Comparison of ENCODE assay signal across 9 cellular contexts in genomic region chr19:30784850-30785459, GRCh38.
DNase-seq lines count a peak whose midpoint lies in the region; ATAC-seq and TF ChIP-seq lines count a peak whose summit lies in the region.
"Had no signal": no experiment of that assay in that cellular context is flagged by ENCODE, and none has a peak within 500 bp of the region (broad histone marks: within the 10 kb centered on the region; RNA-seq: fewer than 3 reads in every experiment).

No MANE protein-coding gene starts in this region.

- peaks cover 4% of the 10 kb centered on the region for H3K4me1 Mint-ChIP-seq in mesothelial cell of epicardium

- no peak overlapping the region for H3K27ac Mint-ChIP-seq in mesothelial cell of epicardium
- H3K27ac Mint-ChIP-seq: T-helper 1 cell treated with Interleukin-12 subunit alpha and Interleukin-12 subunit beta and Interleukin-4 antibody, amounts not matched to agents 30 μg/mL and 1 μg/mL, for 36 hours had no signal

- H3K4me3 Mint-ChIP-seq in mesothelial cell of epicardium = no peak overlapping the region
- H3K4me3 Mint-ChIP-seq: T-helper 1 cell treated with Interleukin-12 subunit alpha and Interleukin-12 subunit beta and Interleukin-4 antibody, amounts not matched to agents 30 μg/mL and 1 μg/mL, for 36 hours had no signal

- DNase-seq in EL = peak; percentile 11
- DNase-seq in MG63 = peak; percentile 49
- DNase-seq in activated CD4-positive, CD25-positive, alpha-beta regulatory T cell treated with anti-CD3 and anti-CD28 coated beads, Interleukin-2, amount 50 U/mL, for 16 hours (ENCODE audit: low read depth, low spot score) = peak; percentile 32
- DNase-seq in choroid plexus epithelial cell (ENCODE audit: low read depth) = peak; percentile 32
- DNase-seq in mesothelial cell of epicardium (ENCODE audit: low spot score in 2 of 2, unreplicated experiment in 2 of 2) = peak in 1 of 2 experiments; percentile 60
- peak; percentile 37 for DNase-seq in stimulated activated CD8-positive, alpha-beta memory T cell treated with anti-CD3 and anti-CD28 coated beads, Interleukin-7, amount 100 ng/mL, for 24 hours (ENCODE audit: low read depth)

- H3K36me3 ChIP-seq in MG63 = no peaks in the 10 kb centered on the region

- H3K4me3 ChIP-seq in MG63 = no peak overlapping the region
- no peak overlapping the region for H3K4me3 ChIP-seq in choroid plexus epithelial cell (ENCODE audit: low read depth, low read length)

- TF ChIP-seq POLR2A in GM18505 (IDR thresholded peaks at IDR 0.05; ENCODE audit: borderline replicate concordance, extremely low read depth, insufficient read depth, insufficient read length) = no peak

- H3K9me3 ChIP-seq in MG63 = no peaks in the 10 kb centered on the region

- TF ChIP-seq CTCF in choroid plexus epithelial cell (conservative IDR thresholded peaks at IDR 0.05; ENCODE audit: low read depth, low read length) (peak; percentile 62), mesothelial cell of epicardium (IDR thresholded peaks at IDR 0.05; ENCODE audit: unreplicated experiment) (peak; percentile 60)

- H3K27me3 ChIP-seq in MG63 = no peaks in the 10 kb centered on the region

- no peaks in the 10 kb centered on the region for H3K36me3 Mint-ChIP-seq in mesothelial cell of epicardium

- H3K27me3 Mint-ChIP-seq in mesothelial cell of epicardium (ENCODE audit: low read depth) = peaks cover 21% of the 10 kb centered on the region

- H3K9me3 Mint-ChIP-seq in mesothelial cell of epicardium = peaks cover 3% of the 10 kb centered on the region
- H3K9me3 Mint-ChIP-seq: T-helper 1 cell treated with Interleukin-12 subunit alpha and Interleukin-12 subunit beta and Interleukin-4 antibody, amounts not matched to agents 30 μg/mL and 1 μg/mL, for 36 hours had no signal

- ATAC-seq in GM18505 (IDR thresholded peaks at IDR 0.05; ENCODE audit: unreplicated experiment) (no peak), GM18511 (IDR thresholded peaks at IDR 0.05; ENCODE audit: unreplicated experiment) (no peak)
